12 cellular contexts compared by ENCODE assay signal in the genomic region with DNA sequence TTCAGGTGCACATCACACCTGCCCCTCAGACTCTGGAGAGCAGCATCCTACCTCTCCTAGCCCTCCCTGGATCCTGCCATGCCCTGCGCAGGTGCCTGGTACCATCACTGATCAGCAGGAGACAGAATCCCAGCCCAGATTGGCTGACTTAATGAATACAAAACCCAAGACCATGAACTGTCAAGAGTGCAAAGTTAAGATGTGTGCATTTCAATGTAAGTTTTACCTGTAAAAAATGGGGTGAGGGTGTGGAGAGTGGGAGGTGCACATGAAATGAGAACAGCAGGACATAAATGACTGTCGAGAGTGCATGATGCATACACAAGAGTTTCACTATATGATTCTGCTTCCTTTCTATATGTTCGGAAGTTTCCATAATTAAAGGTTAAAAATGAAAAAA.
A peak's percentile ranks its signal among the peaks of the same experiment; 100 is the strongest.
DNase-seq lines count a peak whose midpoint lies in the region; ATAC-seq lines count a peak whose summit lies in the region.
"Had no signal": no experiment of that assay in that cellular context is flagged by ENCODE, and none has a peak within 500 bp of the region (broad histone marks: within the 10 kb centered on the region; RNA-seq: fewer than 3 reads in every experiment).

No MANE protein-coding gene starts in this region.

- H3K36me3 Mint-ChIP-seq in activated naive CD4-positive, alpha-beta T cell treated with anti-CD3 and anti-CD28 coated beads, Interleukin-2, amount 50 U/mL, for 24 hours: peaks cover 32% of the 10 kb centered on the region

- peaks cover 46% of the 10 kb centered on the region for H3K4me1 Mint-ChIP-seq in activated naive CD4-positive, alpha-beta T cell treated with anti-CD3 and anti-CD28 coated beads, Interleukin-2, amount 50 U/mL, for 24 hours

- peak; percentile 43 for DNase-seq in stimulated activated CD4-positive, alpha-beta T cell treated with anti-CD3 and anti-CD28 coated beads, Interleukin-1b, Interleukin-23, amount 100 ng/mL, for 48 hours
- DNase-seq in stimulated activated CD4-positive, alpha-beta T cell treated with anti-CD3 and anti-CD28 coated beads, Interleukin-2, amount 100 ng/mL, for 48 hours: no peak
- DNase-seq in stimulated activated naive CD8-positive, alpha-beta T cell treated with anti-CD3 and anti-CD28 coated beads, Interleukin-15, Interleukin-2, amounts not matched to agents 100 U/mL and 50 U/mL, for 24 hours: peak; percentile 30
- no peak for DNase-seq in RKO (ENCODE audit: low spot score)
- DNase-seq in Ammon's horn (ENCODE audit: low spot score): no peak
- DNase-seq in NCI-H1694 treated with DMSO at 0.1 percent for 48 hours (lab: John Stamatoyannopoulos, UW): no peak
- DNase-seq: left cardiac atrium, MV-4-11, PC-9, SW 1271 had no signal

- H3K4me3 Mint-ChIP-seq in activated naive CD4-positive, alpha-beta T cell treated with anti-CD3 and anti-CD28 coated beads, Interleukin-2, amount 50 U/mL, for 24 hours: peak overlapping the region; percentile 55

- no peaks in the 10 kb centered on the region for H3K27me3 Mint-ChIP-seq in activated naive CD4-positive, alpha-beta T cell treated with anti-CD3 and anti-CD28 coated beads, Interleukin-2, amount 50 U/mL, for 24 hours

- peak overlapping the region; percentile 92 for H3K27ac Mint-ChIP-seq in activated naive CD4-positive, alpha-beta T cell treated with anti-CD3 and anti-CD28 coated beads, Interleukin-2, amount 50 U/mL, for 24 hours

- ATAC-seq in HG02870 (IDR thresholded peaks at IDR 0.05; ENCODE audit: unreplicated experiment): peak; percentile 64
- ATAC-seq in stimulated activated naive CD8-positive, alpha-beta T cell treated with anti-CD3 and anti-CD28 coated beads, Interleukin-15, Interleukin-2, amounts not matched to agents 100 U/mL and 50 U/mL, for 24 hours: peak; percentile 64

- no peaks in the 10 kb centered on the region for H3K9me3 Mint-ChIP-seq in activated naive CD4-positive, alpha-beta T cell treated with anti-CD3 and anti-CD28 coated beads, Interleukin-2, amount 50 U/mL, for 24 hours

Comparison
In these comparisons a context has a peak if more than half of its experiments do, and no peak if none do; other contexts are left out.
1. DNase-seq: peak in stimulated activated CD4-positive, alpha-beta T cell treated with anti-CD3 and anti-CD28 coated beads, Interleukin-1b, Interleukin-23, amount 100 ng/mL, for 48 hours (single experiment) and stimulated activated naive CD8-positive, alpha-beta T cell treated with anti-CD3 and anti-CD28 coated beads, Interleukin-15, Interleukin-2, amounts not matched to agents 100 U/mL and 50 U/mL, for 24 hours (single experiment); none in stimulated activated CD4-positive, alpha-beta T cell treated with anti-CD3 and anti-CD28 coated beads, Interleukin-2, amount 100 ng/mL, for 48 hours (0 of 2), RKO (single experiment), Ammon's horn (single experiment) and NCI-H1694 treated with DMSO at 0.1 percent for 48 hours (single experiment).